11 cellular contexts compared by ENCODE assay signal in the genomic region with DNA sequence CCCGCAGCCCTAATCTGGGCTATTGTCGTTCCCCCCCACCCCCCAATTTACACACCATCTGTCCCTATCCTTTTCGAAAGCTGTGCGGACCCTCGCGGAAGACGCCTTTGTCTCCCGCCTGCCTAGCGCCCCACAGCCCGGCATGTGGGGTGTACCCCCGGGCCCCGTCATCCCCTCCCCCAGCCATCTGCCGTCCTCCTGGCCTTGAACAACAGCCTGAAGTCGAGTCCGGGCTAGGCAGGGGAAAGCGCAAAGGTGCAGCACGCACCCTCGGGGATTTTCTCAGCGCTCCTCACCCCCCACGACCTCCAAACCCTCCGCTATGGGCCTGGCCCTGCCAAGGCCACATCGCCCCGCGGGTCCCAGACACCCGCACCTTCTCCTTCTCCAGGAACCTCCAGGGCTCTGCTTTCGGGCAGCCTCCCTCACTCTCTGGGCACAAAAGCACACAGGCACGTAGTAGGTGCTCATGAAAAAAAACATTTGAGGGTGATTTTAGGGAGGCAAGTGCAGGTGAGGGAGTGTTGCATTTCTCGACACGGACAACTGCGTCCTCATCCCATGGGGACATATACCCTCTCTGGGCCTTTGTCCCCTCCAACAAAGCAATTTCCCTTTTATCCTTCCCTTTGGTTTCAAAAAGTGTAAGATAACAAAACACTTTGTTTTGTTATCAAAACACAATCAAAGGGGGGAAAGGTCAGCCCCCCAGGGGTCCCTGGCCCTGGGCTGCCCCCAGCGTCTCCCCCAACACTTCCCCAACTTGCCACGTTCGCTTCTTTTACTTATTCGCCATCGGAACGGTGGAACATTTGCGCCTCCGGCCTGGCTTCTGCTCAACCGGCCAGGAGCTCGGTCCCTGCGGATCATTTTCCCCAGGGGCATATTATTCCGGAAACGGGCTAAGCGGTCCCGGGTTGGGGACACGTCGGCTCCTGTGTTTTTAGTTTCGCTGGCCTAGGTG. TPM values are rescaled to one million over a fixed set of nuclear protein-coding genes. Genes with fewer than 3 reads are reported as not detected.
DNase-seq lines count a peak whose midpoint lies in the region; ATAC-seq and TF ChIP-seq lines count a peak whose summit lies in the region.
"Had no signal": no experiment of that assay in that cellular context is flagged by ENCODE, and none has a peak within 500 bp of the region (broad histone marks: within the 10 kb centered on the region; RNA-seq: fewer than 3 reads in every experiment).

No MANE protein-coding gene starts in this region.

- H3K4me1 ChIP-seq in HUES48 (ENCODE audit: control insufficient read depth, insufficient read depth, low read length): peaks cover 26% of the 10 kb centered on the region
- peaks cover 0 to 56% (median 40%) of the 10 kb centered on the region in 4 donors for H3K4me1 ChIP-seq in Peyer's patch

- H3K9ac ChIP-seq in HUES48 (ENCODE audit: low read depth, low read length): peak overlapping the region; percentile 15; the same call in 1 of the 2 replicates

- peaks cover 45% of the 10 kb centered on the region for H3K27me3 Mint-ChIP-seq in activated naive CD4-positive, alpha-beta T cell treated with anti-CD3 and anti-CD28 coated beads for 36 hours (ENCODE audit: low read depth)
- peaks cover 15 to 48% (median 33%) of the 10 kb centered on the region in 5 donors for H3K27me3 Mint-ChIP-seq in naive thymus-derived CD8-positive, alpha-beta T cell

- DNase-seq in D341Med (ENCODE audit: low spot score) (peak; percentile 86), NCI-H187 treated with DMSO at 0.1 percent for 48 hours (lab: John Stamatoyannopoulos, UW) (no peak), DMS114 treated with DMSO at 0.1 percent for 48 hours (lab: John Stamatoyannopoulos, UW; ENCODE audit: unreplicated experiment) (no peak), Peyer's patch (no peak)
- peak; percentile 27 for DNase-seq in activated naive CD4-positive, alpha-beta T cell treated with anti-CD3 and anti-CD28 coated beads for 36 hours
- DNase-seq in naive thymus-derived CD8-positive, alpha-beta T cell: peak in 3 of 10 donors; percentile 33 to 38 (median 34)
- DNase-seq: aorta, NCI-H446 treated with DMSO at 0.1 percent for 48 hours had no signal

- H3K4me3 ChIP-seq in HUES48 (ENCODE audit: low read depth, low read length) (peak overlapping the region; percentile 60), Peyer's patch (peak overlapping the region in 2 of 4 donors; percentile 64 to 100)
- H3K4me3 ChIP-seq: lung had no signal

- ATAC-seq in naive thymus-derived CD8-positive, alpha-beta T cell: no peak
- no peak for ATAC-seq in HG02763 (IDR thresholded peaks at IDR 0.05; ENCODE audit: unreplicated experiment)

- H3K36me3 Mint-ChIP-seq in activated naive CD4-positive, alpha-beta T cell treated with anti-CD3 and anti-CD28 coated beads for 36 hours (ENCODE audit: low read depth): peaks cover 2% of the 10 kb centered on the region
- peaks cover 0 to 3% (median 0%) of the 10 kb centered on the region in 3 donors for H3K36me3 Mint-ChIP-seq in naive thymus-derived CD8-positive, alpha-beta T cell

- peaks cover 49% of the 10 kb centered on the region for H3K4me1 Mint-ChIP-seq in activated naive CD4-positive, alpha-beta T cell treated with anti-CD3 and anti-CD28 coated beads for 36 hours (ENCODE audit: low read depth)
- peaks cover 30 to 68% (median 55%) of the 10 kb centered on the region in 4 donors for H3K4me1 Mint-ChIP-seq in naive thymus-derived CD8-positive, alpha-beta T cell

- TF ChIP-seq POLR2A in Peyer's patch (IDR thresholded peaks at IDR 0.05): no peak

- H3K4me3 Mint-ChIP-seq in activated naive CD4-positive, alpha-beta T cell treated with anti-CD3 and anti-CD28 coated beads for 36 hours: peak overlapping the region; percentile 64
- peak overlapping the region; percentile 63 to 91 (median 80) for H3K4me3 Mint-ChIP-seq in naive thymus-derived CD8-positive, alpha-beta T cell

- H3K9me3 ChIP-seq in HUES48 (ENCODE audit: control insufficient read depth, insufficient read depth, low read length): no peaks in the 10 kb centered on the region
- H3K9me3 ChIP-seq in Peyer's patch: no peaks in the 10 kb centered on the region

- CTCF ChIA-PET in activated naive CD4-positive, alpha-beta T cell treated with anti-CD3 and anti-CD28 coated beads for 36 hours (lab: Charles Lee): interaction anchor here (0.9 to 1.2 kb wide), 3 partner anchors 11 to 48 kb away, joined by 3 to 5 read pairs (median 5); no protein-coding TSS in a partner anchor

- POLR2A ChIA-PET in naive thymus-derived CD8-positive, alpha-beta T cell (lab: Charles Lee): interaction anchor here (0.6 to 4.0 kb wide), 4 partner anchors 11 to 155 kb away, joined by 3 to 20 read pairs (median 4); no protein-coding TSS in a partner anchor

- H3K9me3 Mint-ChIP-seq in activated naive CD4-positive, alpha-beta T cell treated with anti-CD3 and anti-CD28 coated beads for 36 hours: no peaks in the 10 kb centered on the region
- peaks cover 0 to 2% (median 0%) of the 10 kb centered on the region in 9 donors for H3K9me3 Mint-ChIP-seq in naive thymus-derived CD8-positive, alpha-beta T cell

- H3K36me3 ChIP-seq in HUES48 (ENCODE audit: control insufficient read depth, insufficient read depth, low read length) (0 out of 2 replicates have a peak, but pooled peaks cover under 1% of the 10 kb centered on the region), Peyer's patch (no peaks in the 10 kb centered on the region)

- intact Hi-C loops in activated naive CD4-positive, alpha-beta T cell treated with anti-CD3 and anti-CD28 coated beads for 36 hours (cut with micrococcal nuclease): loop anchor here (2.0 to 5.0 kb wide), 2 partner anchors 204 to 243 kb away; a partner anchor contains a TSS

- H3K27ac Mint-ChIP-seq in activated naive CD4-positive, alpha-beta T cell treated with anti-CD3 and anti-CD28 coated beads for 36 hours: no peak overlapping the region
- H3K27ac Mint-ChIP-seq in naive thymus-derived CD8-positive, alpha-beta T cell: peak overlapping the region in 8 of 10 donors; percentile 71 to 95 (median 84)

- H3K27ac ChIP-seq in HUES48 (ENCODE audit: low read depth, low read length): no peak overlapping the region
- no peak overlapping the region for H3K27ac ChIP-seq in Peyer's patch

- no peak for TF ChIP-seq CTCF in Peyer's patch (IDR thresholded peaks at IDR 0.05)

- H3K27me3 ChIP-seq in HUES48 (ENCODE audit: control insufficient read depth, insufficient read depth, low read length) (peaks cover 56% of the 10 kb centered on the region), Peyer's patch (peaks cover 0 to 40% of the 10 kb centered on the region in 2 donors)

RNA-seq across cellular contexts. Expression of a gene that starts 16.4 kb away (rescaled TPM):
- total RNA-seq in activated naive CD4-positive, alpha-beta T cell treated with anti-CD3 and anti-CD28 coated beads for 36 hours: 100 to 1,000 TPM; 107 to 118 TPM
- total RNA-seq in naive thymus-derived CD8-positive, alpha-beta T cell: 10 to 100 TPM; 36.2 to 36.9 TPM
- 10 to 100 TPM; 36.4 to 53.6 (median 43.5) TPM for polyA plus RNA-seq in naive thymus-derived CD8-positive, alpha-beta T cell
- total RNA-seq in Peyer's patch: 10 to 100 TPM; 18.9 to 33.0 (median 24.4) TPM

RNA-seq across cellular contexts. Expression of a gene that starts 17.7 kb away (rescaled TPM):
- under 1 TPM; 0.21 to 0.30 TPM for total RNA-seq in activated naive CD4-positive, alpha-beta T cell treated with anti-CD3 and anti-CD28 coated beads for 36 hours
- not detected for total RNA-seq in naive thymus-derived CD8-positive, alpha-beta T cell
- not detected for polyA plus RNA-seq in naive thymus-derived CD8-positive, alpha-beta T cell
- total RNA-seq in Peyer's patch: not detected

RNA-seq across cellular contexts. Expression of a gene that starts 58.7 kb away (rescaled TPM):
- total RNA-seq in activated naive CD4-positive, alpha-beta T cell treated with anti-CD3 and anti-CD28 coated beads for 36 hours: 10 to 100 TPM; 17.7 to 19.0 TPM
- total RNA-seq in naive thymus-derived CD8-positive, alpha-beta T cell: 100 to 1,000 TPM; 164 to 177 TPM
- polyA plus RNA-seq in naive thymus-derived CD8-positive, alpha-beta T cell: 10 to 100 TPM; 29.5 to 56.4 (median 36.1) TPM
- 10 to 100 TPM; 26.8 to 94.9 (median 29.4) TPM for total RNA-seq in Peyer's patch

Comparison
In these comparisons a context has a peak if more than half of its experiments do, and no peak if none do; other contexts are left out.
1. DNase-seq: peak in D341Med (single experiment) and activated naive CD4-positive, alpha-beta T cell treated with anti-CD3 and anti-CD28 coated beads for 36 hours (single experiment); none in NCI-H187 treated with DMSO at 0.1 percent for 48 hours (single experiment), DMS114 treated with DMSO at 0.1 percent for 48 hours (single experiment) and Peyer's patch (0 of 3).